1 cellular context compared by ENCODE assay signal in genomic region chr1:16922885-16923431, GRCh38.
TF ChIP-seq lines count a peak whose summit lies in the region.

No MANE protein-coding gene starts in this region.

TF ChIP-seq in K562, 482 proteins besides CTCF, POLR2A, EP300 and RAD21 (continued from another document and continues in another):
- TF ChIP-seq IRF1 (CRISPR knock-in tag; IDR thresholded peaks at IDR 0.05; ENCODE audit: borderline replicate concordance) = no peak
- no peak for TF ChIP-seq FOXK1 (CRISPR knock-in tag; IDR thresholded peaks at IDR 0.05; ENCODE audit: borderline replicate concordance)
- no peak for TF ChIP-seq SP1 (CRISPR knock-in tag; IDR thresholded peaks at IDR 0.05)
- no peak for TF ChIP-seq PURB (CRISPR knock-in tag; IDR thresholded peaks at IDR 0.05; ENCODE audit: low read depth)
- TF ChIP-seq ZBTB43 (CRISPR knock-in tag; IDR thresholded peaks at IDR 0.05) = no peak
- no peak for TF ChIP-seq THRA (IDR thresholded peaks at IDR 0.05)
- TF ChIP-seq MEIS2 (IDR thresholded peaks at IDR 0.05; ENCODE audit: partially characterized antibody) = no peak
- TF ChIP-seq HNRNPUL1 (IDR thresholded peaks at IDR 0.05; ENCODE audit: low read length) = no peak
- TF ChIP-seq ZNF121 (CRISPR knock-in tag; conservative IDR thresholded peaks at IDR 0.05) = 0 out of 2 replicates have a peak, but pooled peaks have one; percentile 41
- no peak for TF ChIP-seq NR3C1 (CRISPR knock-in tag; IDR thresholded peaks at IDR 0.05)
- no peak for TF ChIP-seq POLR3A (IDR thresholded peaks at IDR 0.05; ENCODE audit: borderline replicate concordance, extremely low read depth, insufficient read depth, insufficient read length)
- TF ChIP-seq PCBP2 (IDR thresholded peaks at IDR 0.05; ENCODE audit: low read depth, low read length, poor library complexity, severe bottlenecking) = no peak
- TF ChIP-seq MAFK (IDR thresholded peaks at IDR 0.05; ENCODE audit: low read length) = no peak
- TF ChIP-seq SMARCA5 (IDR thresholded peaks at IDR 0.05) = peak; percentile 97
- TF ChIP-seq KLF16 (IDR thresholded peaks at IDR 0.05) = no peak
- TF ChIP-seq HLTF (IDR thresholded peaks at IDR 0.05) = no peak
- no peak for TF ChIP-seq FOXA1 (IDR thresholded peaks at IDR 0.05; ENCODE audit: borderline replicate concordance)
- TF ChIP-seq BACH1 (tag; IDR thresholded peaks at IDR 0.05) = no peak
- no peak for TF ChIP-seq SREBF2 (CRISPR knock-in tag; IDR thresholded peaks at IDR 0.05)
- TF ChIP-seq JUND (IDR thresholded peaks at IDR 0.05; ENCODE audit: borderline replicate concordance, low read depth, low read length) = no peak
- no peak for TF ChIP-seq JUND (tag; IDR thresholded peaks at IDR 0.05; ENCODE audit: borderline replicate concordance, low read depth, low read length)
- no peak for TF ChIP-seq TEAD2 (tag; IDR thresholded peaks at IDR 0.05)
- TF ChIP-seq TAF15 (IDR thresholded peaks at IDR 0.05; ENCODE audit: low read depth, low read length) = no peak
- no peak for TF ChIP-seq LEF1 (IDR thresholded peaks at IDR 0.05)
- TF ChIP-seq ZNF184 (CRISPR knock-in tag; IDR thresholded peaks at IDR 0.05) = no peak
- TF ChIP-seq CBX1 (IDR thresholded peaks at IDR 0.05; ENCODE audit: low read depth) = peak; percentile 94
- no peak for TF ChIP-seq CREM (IDR thresholded peaks at IDR 0.05; ENCODE audit: low read depth)
- TF ChIP-seq L3MBTL2 (IDR thresholded peaks at IDR 0.05) = 0 out of 2 replicates have a peak, but pooled peaks have one; percentile 26
- TF ChIP-seq ZNF79 (CRISPR knock-in tag; IDR thresholded peaks at IDR 0.05; ENCODE audit: low read depth) = no peak
- TF ChIP-seq HNRNPH1 (optimal IDR thresholded peaks at IDR 0.05; ENCODE audit: low read depth, low read length) = no peak
- TF ChIP-seq ZNF395 (CRISPR knock-in tag; IDR thresholded peaks at IDR 0.05) = no peak
- TF ChIP-seq ARID3A (IDR thresholded peaks at IDR 0.05; ENCODE audit: borderline replicate concordance, low read depth, low read length) = no peak
- TF ChIP-seq POLR2AphosphoS2 (IDR thresholded peaks at IDR 0.05; ENCODE audit: low read length) = no peak
- no peak for TF ChIP-seq SIN3A (IDR thresholded peaks at IDR 0.05; ENCODE audit: borderline replicate concordance in 2 of 2, control insufficient read depth in 1 of 2, low read depth in 2 of 2, low read length in 2 of 2)
- TF ChIP-seq HDGF (IDR thresholded peaks at IDR 0.05) = 0 out of 2 replicates have a peak, but pooled peaks have one; percentile 39
- TF ChIP-seq STAT5B (CRISPR knock-in tag; IDR thresholded peaks at IDR 0.05) = no peak
- TF ChIP-seq TSC22D4 (tag; IDR thresholded peaks at IDR 0.05) = no peak
- TF ChIP-seq ZBTB17 (CRISPR knock-in tag; IDR thresholded peaks at IDR 0.05) = no peak
- no peak for TF ChIP-seq YBX1 (IDR thresholded peaks at IDR 0.05)
- TF ChIP-seq ZNF24 (IDR thresholded peaks at IDR 0.05) = no peak
- no peak for TF ChIP-seq RREB1 (CRISPR knock-in tag; IDR thresholded peaks at IDR 0.05)
- no peak for TF ChIP-seq ZNF41 (CRISPR knock-in tag; conservative IDR thresholded peaks at IDR 0.05)
- no peak for TF ChIP-seq PCBP1 (IDR thresholded peaks at IDR 0.05; ENCODE audit: low read depth, low read length, poor library complexity, severe bottlenecking)
- no peak for TF ChIP-seq ARID4B (CRISPR knock-in tag; IDR thresholded peaks at IDR 0.05)
- no peak for TF ChIP-seq TCF7 (IDR thresholded peaks at IDR 0.05; ENCODE audit: borderline replicate concordance)
- TF ChIP-seq ZNF224 (CRISPR knock-in tag; IDR thresholded peaks at IDR 0.05) = no peak
- TF ChIP-seq ZHX1 (conservative IDR thresholded peaks at IDR 0.05; ENCODE audit: low read length) = no peak
- no peak for TF ChIP-seq SMARCB1 (IDR thresholded peaks at IDR 0.05; ENCODE audit: insufficient read length, low read depth)
- no peak for TF ChIP-seq SNIP1 (IDR thresholded peaks at IDR 0.05; ENCODE audit: low read depth)
- TF ChIP-seq CBX3 (IDR thresholded peaks at IDR 0.05; ENCODE audit: borderline replicate concordance in 1 of 2, low read length in 2 of 2) = peak in 1 of 2 experiments; percentile 86; a peak in 2 of 3 replicates
- no peak for TF ChIP-seq MYNN (IDR thresholded peaks at IDR 0.05)
- TF ChIP-seq MYNN (CRISPR knock-in tag; IDR thresholded peaks at IDR 0.05) = no peak
- TF ChIP-seq SIRT6 (IDR thresholded peaks at IDR 0.05; ENCODE audit: low read depth, low read length) = no peak
